ENCODE assay signal across 16 cellular contexts in genomic region chr1:37517569-37517968, GRCh38. TPM values are rescaled to one million over a fixed set of nuclear protein-coding genes. Genes with fewer than 3 reads are reported as not detected.
DNase-seq lines count a peak whose midpoint lies in the region; ATAC-seq lines count a peak whose summit lies in the region.
"Had no signal": no experiment of that assay in that cellular context is flagged by ENCODE, and none has a peak within 500 bp of the region (broad histone marks: within the 10 kb centered on the region; RNA-seq: fewer than 3 reads in every experiment).

No MANE protein-coding gene starts in this region.

- no peaks in the 10 kb centered on the region for H3K27me3 ChIP-seq in CD4-positive, CD25-positive, alpha-beta regulatory T cell (ENCODE audit: control insufficient read depth, insufficient read depth, low read length)
- no peaks in the 10 kb centered on the region for H3K27me3 ChIP-seq in CD8-positive, alpha-beta memory T cell (ENCODE audit: insufficient read depth, low read length, poor library complexity, severe bottlenecking)

- CTCF ChIA-PET in CD8-positive, alpha-beta memory T cell (lab: Charles Lee): interaction anchor here (1.5 kb wide), 1 partner anchor 30 kb away, joined by 4 read pairs; no protein-coding TSS in a partner anchor

- H3K27ac Mint-ChIP-seq in CD4-positive, CD25-positive, alpha-beta regulatory T cell: peak overlapping the region in 1 of 3 donors; percentile 41
- peak overlapping the region in 2 of 8 donors; percentile 31 to 45 for H3K27ac Mint-ChIP-seq in CD8-positive, alpha-beta memory T cell
- H3K27ac Mint-ChIP-seq in stimulated activated memory B cell treated with anti-CD40 and anti-IgM and Interleukin-4, amounts not matched to agents 10 μg/mL and 1 μg/mL and 100 μg/mL, for 72 hours: peak overlapping the region; percentile 17
- H3K27ac Mint-ChIP-seq: CD14-positive monocyte had no signal

- H3K4me3 Mint-ChIP-seq in CD4-positive, CD25-positive, alpha-beta regulatory T cell: peak overlapping the region in 3 of 4 donors; percentile 43 to 78 (median 55)
- H3K4me3 Mint-ChIP-seq in CD8-positive, alpha-beta memory T cell: peak overlapping the region in 4 of 7 donors; percentile 4 to 81 (median 17)
- H3K4me3 Mint-ChIP-seq in stimulated activated memory B cell treated with anti-CD40 and anti-IgM and Interleukin-4, amounts not matched to agents 10 μg/mL and 1 μg/mL and 100 μg/mL, for 72 hours: no peak overlapping the region
- H3K4me3 Mint-ChIP-seq: CD14-positive monocyte had no signal

- DNase-seq in CD4-positive, CD25-positive, alpha-beta regulatory T cell: no peak
- DNase-seq in CD8-positive, alpha-beta memory T cell: no peak
- DNase-seq in fibroblast of gingiva (ENCODE audit: low read depth): peak; percentile 64
- no peak for DNase-seq in cerebellar cortex (ENCODE audit: low spot score)
- no peak for DNase-seq in NCI-H1048 (lab: John Stamatoyannopoulos, UW)
- DNase-seq: Calu3, DMS 273 treated with DMSO at 0.1 percent for 48 hours, GM23248, H7, IMR-90 had no signal

- no peak overlapping the region for H3K27ac ChIP-seq in CD4-positive, CD25-positive, alpha-beta regulatory T cell (ENCODE audit: insufficient read depth, low read length, poor library complexity, severe bottlenecking)
- H3K27ac ChIP-seq in CD8-positive, alpha-beta memory T cell (ENCODE audit: low read depth, low read length): no peak overlapping the region
- H3K27ac ChIP-seq: A549, GM23248 had no signal

- H3K36me3 ChIP-seq in CD4-positive, CD25-positive, alpha-beta regulatory T cell (ENCODE audit: control insufficient read depth, insufficient read depth, low read length): peaks cover under 1% of the 10 kb centered on the region
- no peaks in the 10 kb centered on the region for H3K36me3 ChIP-seq in CD8-positive, alpha-beta memory T cell (ENCODE audit: insufficient read depth, low read length)

- H3K4me3 ChIP-seq in CD4-positive, CD25-positive, alpha-beta regulatory T cell (ENCODE audit: low read depth, low read length): no peak overlapping the region
- H3K4me3 ChIP-seq in CD8-positive, alpha-beta memory T cell (ENCODE audit: low read length): no peak overlapping the region
- H3K4me3 ChIP-seq: A549, GM12878, GM23248 had no signal

- H3K9me3 Mint-ChIP-seq in CD4-positive, CD25-positive, alpha-beta regulatory T cell: peaks cover 0 to 2% (median 0%) of the 10 kb centered on the region in 7 donors
- H3K9me3 Mint-ChIP-seq in CD8-positive, alpha-beta memory T cell: no peaks in the 10 kb centered on the region
- no peaks in the 10 kb centered on the region for H3K9me3 Mint-ChIP-seq in stimulated activated memory B cell treated with anti-CD40 and anti-IgM and Interleukin-4, amounts not matched to agents 10 μg/mL and 1 μg/mL and 100 μg/mL, for 72 hours

- POLR2A ChIA-PET in CD8-positive, alpha-beta memory T cell (lab: Charles Lee): no interaction called here

- H3K36me3 Mint-ChIP-seq in CD4-positive, CD25-positive, alpha-beta regulatory T cell: no peaks in the 10 kb centered on the region
- peaks cover 0 to 19% (median under 1%) of the 10 kb centered on the region in 3 donors for H3K36me3 Mint-ChIP-seq in CD8-positive, alpha-beta memory T cell
- H3K36me3 Mint-ChIP-seq in stimulated activated memory B cell treated with anti-CD40 and anti-IgM and Interleukin-4, amounts not matched to agents 10 μg/mL and 1 μg/mL and 100 μg/mL, for 72 hours: peaks cover 10% of the 10 kb centered on the region

- ATAC-seq in CD4-positive, CD25-positive, alpha-beta regulatory T cell (ENCODE audit: low read depth in 2 of 2): no peak
- ATAC-seq in stimulated activated memory B cell treated with anti-CD40 and anti-IgM and Interleukin-4, amounts not matched to agents 10 μg/mL and 1 μg/mL and 100 μg/mL, for 72 hours: no peak
- no peak for ATAC-seq in HG02981 (IDR thresholded peaks at IDR 0.05; ENCODE audit: unreplicated experiment)
- ATAC-seq: A549, GM12878 had no signal

- H3K27me3 Mint-ChIP-seq in CD4-positive, CD25-positive, alpha-beta regulatory T cell: no peaks in the 10 kb centered on the region
- no peaks in the 10 kb centered on the region for H3K27me3 Mint-ChIP-seq in CD8-positive, alpha-beta memory T cell
- no peaks in the 10 kb centered on the region for H3K27me3 Mint-ChIP-seq in stimulated activated memory B cell treated with anti-CD40 and anti-IgM and Interleukin-4, amounts not matched to agents 10 μg/mL and 1 μg/mL and 100 μg/mL, for 72 hours

- H3K4me1 ChIP-seq in CD4-positive, CD25-positive, alpha-beta regulatory T cell (ENCODE audit: control insufficient read depth, insufficient read depth, low read length, poor library complexity, severe bottlenecking): peaks cover 19% of the 10 kb centered on the region
- peaks cover 18% of the 10 kb centered on the region for H3K4me1 ChIP-seq in CD8-positive, alpha-beta memory T cell (ENCODE audit: insufficient read depth, low read length)

- H3K9me3 ChIP-seq in CD4-positive, CD25-positive, alpha-beta regulatory T cell (ENCODE audit: control insufficient read depth in 2 of 2, low read length in 2 of 2): no peaks in the 10 kb centered on the region
- no peaks in the 10 kb centered on the region for H3K9me3 ChIP-seq in CD8-positive, alpha-beta memory T cell (ENCODE audit: low read length)
- H3K9me3 ChIP-seq: A549 had no signal

- peaks cover 16 to 39% (median 28%) of the 10 kb centered on the region in 4 donors for H3K4me1 Mint-ChIP-seq in CD4-positive, CD25-positive, alpha-beta regulatory T cell
- H3K4me1 Mint-ChIP-seq in CD8-positive, alpha-beta memory T cell: peaks cover 44 to 49% (median 49%) of the 10 kb centered on the region in 3 donors
- H3K4me1 Mint-ChIP-seq in stimulated activated memory B cell treated with anti-CD40 and anti-IgM and Interleukin-4, amounts not matched to agents 10 μg/mL and 1 μg/mL and 100 μg/mL, for 72 hours: peaks cover 32% of the 10 kb centered on the region

RNA-seq across cellular contexts. Expression of gene MEAF6, which starts 3.0 kb away (rescaled TPM):
- total RNA-seq in CD4-positive, CD25-positive, alpha-beta regulatory T cell: 52.3 TPM
- polyA plus RNA-seq in CD4-positive, CD25-positive, alpha-beta regulatory T cell: 100 to 1,000 TPM; 143 to 163 (median 150) TPM
- 100 to 1,000 TPM; 102 to 113 TPM for total RNA-seq in CD8-positive, alpha-beta memory T cell
- polyA plus RNA-seq in CD8-positive, alpha-beta memory T cell: 163 TPM

RNA-seq across cellular contexts. Expression of gene SNIP1, which starts 36.5 kb away (rescaled TPM):
- 52.3 TPM for total RNA-seq in CD4-positive, CD25-positive, alpha-beta regulatory T cell
- polyA plus RNA-seq in CD4-positive, CD25-positive, alpha-beta regulatory T cell: 1 to 10 TPM; 1.5 to 5.8 (median 4.6) TPM
- total RNA-seq in CD8-positive, alpha-beta memory T cell: 10 to 100 TPM; 23.4 to 25.8 TPM
- 6.3 TPM for polyA plus RNA-seq in CD8-positive, alpha-beta memory T cell

RNA-seq across cellular contexts. Expression of gene DNALI1, which starts 39.2 kb away (rescaled TPM):
- 0.25 TPM for total RNA-seq in CD4-positive, CD25-positive, alpha-beta regulatory T cell
- polyA plus RNA-seq in CD4-positive, CD25-positive, alpha-beta regulatory T cell: under 1 TPM in 2 of 4 donors, not detected in 2; 0.22 to 0.32 TPM
- not detected for total RNA-seq in CD8-positive, alpha-beta memory T cell
- 0.09 TPM for polyA plus RNA-seq in CD8-positive, alpha-beta memory T cell
- total RNA-seq: G401, GM12878 had no signal
- polyA plus RNA-seq: A549, CD14-positive monocyte had no signal

RNA-seq across cellular contexts. Expression of gene ZC3H12A, which starts 43.2 kb away (rescaled TPM):
- 205 TPM for total RNA-seq in CD4-positive, CD25-positive, alpha-beta regulatory T cell
- 10 to 100 TPM in 3 of 4 donors, 1 to 10 TPM in 1; 9.9 to 16.7 (median 13.1) TPM for polyA plus RNA-seq in CD4-positive, CD25-positive, alpha-beta regulatory T cell
- 10 to 100 TPM; 32.7 to 33.8 TPM for total RNA-seq in CD8-positive, alpha-beta memory T cell
- 11.6 TPM for polyA plus RNA-seq in CD8-positive, alpha-beta memory T cell
